Comparison of ENCODE assay signal across 18 cellular contexts in genomic region chr11:67674442-67674871, GRCh38. TPM values are rescaled to one million over a fixed set of nuclear protein-coding genes. Genes with fewer than 3 reads are reported as not detected.
A peak's percentile ranks its signal among the peaks of the same experiment; 100 is the strongest.
DNase-seq lines count a peak whose midpoint lies in the region; ATAC-seq and TF ChIP-seq lines count a peak whose summit lies in the region.
"Had no signal": no experiment of that assay in that cellular context is flagged by ENCODE, and none has a peak within 500 bp of the region (broad histone marks: within the 10 kb centered on the region; RNA-seq: fewer than 3 reads in every experiment).

ALDH3B2 (minus strand) TSS chr11:67674623; CDS start chr11:67666935, 7,688 bp downstream.

- TF ChIP-seq CTCF in 22Rv1 (IDR thresholded peaks at IDR 0.05): no peak
- no peak for TF ChIP-seq CTCF in epithelial cell of esophagus (IDR thresholded peaks at IDR 0.05; ENCODE audit: insufficient read depth, low read depth, low read length, missing control alignments)
- TF ChIP-seq CTCF in spleen (IDR thresholded peaks at IDR 0.05 in 8 of 11, conservative IDR thresholded peaks at IDR 0.05 in 3 of 11): no peak

- H3K27me3 ChIP-seq in mucosa of rectum (ENCODE audit: control insufficient read depth in 2 of 2, insufficient read depth in 2 of 2, low read length in 2 of 2): no peaks in the 10 kb centered on the region
- peaks cover 0 to 52% (median 5%) of the 10 kb centered on the region in 7 donors for H3K27me3 ChIP-seq in spleen (replicated peaks in 1 of 7)
- H3K27me3 ChIP-seq: uterus had no signal

- H3K9ac ChIP-seq in mucosa of rectum (ENCODE audit: low read depth in 1 of 2, low read length in 2 of 2): no peak within 1 kb of the TSS

- no peak for TF ChIP-seq POLR2A in spleen (IDR thresholded peaks at IDR 0.05)
- TF ChIP-seq POLR2A in GM18505 (IDR thresholded peaks at IDR 0.05; ENCODE audit: borderline replicate concordance, extremely low read depth, insufficient read depth, insufficient read length): no peak

- peak within 1 kb of the TSS; percentile 65 for H3K27ac ChIP-seq in 22Rv1
- H3K27ac ChIP-seq in mucosa of rectum (ENCODE audit: low read depth in 2 of 2, low read length in 2 of 2): peak within 1 kb of the TSS; percentile 32 to 63
- H3K27ac ChIP-seq in spleen: no peak within 1 kb of the TSS
- H3K27ac ChIP-seq: uterus had no signal

- H3K4me3 ChIP-seq in epithelial cell of esophagus (ENCODE audit: low read length) (peak within 1 kb of the TSS; percentile 59), mucosa of rectum (ENCODE audit: low read length in 2 of 2) (peak within 1 kb of the TSS in 1 of 2 donors; percentile 4), spleen (no peak within 1 kb of the TSS)
- H3K4me3 ChIP-seq: K562, uterus had no signal

- no peaks in the 10 kb centered on the region for H3K9me3 ChIP-seq in mucosa of rectum (ENCODE audit: control insufficient read depth in 2 of 2, low read length in 2 of 2)
- peaks cover 0 to 11% (median 0%) of the 10 kb centered on the region in 8 donors for H3K9me3 ChIP-seq in spleen
- H3K9me3 ChIP-seq: uterus had no signal

- TF ChIP-seq RAD21 in Ishikawa (IDR thresholded peaks at IDR 0.05; ENCODE audit: low read depth): no peak

- H3K4me1 ChIP-seq in mucosa of rectum (ENCODE audit: control insufficient read depth in 2 of 2, insufficient read depth in 2 of 2, low read length in 2 of 2) (peaks cover 7 to 12% of the 10 kb centered on the region in 2 donors), spleen (no peaks in the 10 kb centered on the region)
- H3K4me1 ChIP-seq: uterus had no signal

- TF ChIP-seq EP300 in Ishikawa (IDR thresholded peaks at IDR 0.05; ENCODE audit: borderline replicate concordance): peak; percentile 66

- DNase-seq in epithelial cell of esophagus (ENCODE audit: low read depth): peak; percentile 97
- no peak for DNase-seq in spleen
- DNase-seq in GDM1 (lab: John Stamatoyannopoulos, UW): no peak
- DNase-seq: ACHN; activated CD4-positive, alpha-beta T cell treated with anti-CD3 and anti-CD28 coated beads, Interleukin-2, amount 50 U/mL, for 1 hour; activated effector memory CD4-positive, alpha-beta T cell treated with Interleukin-2 at 50 U/mL for 16 hours; effector memory CD8-positive, alpha-beta T cell; NCI-H2081; nucleus accumbens; stimulated activated CD4-positive, alpha-beta T cell treated with anti-CD3 and anti-CD28 coated beads, Interleukin-15, amount 100 ng/mL, for 24 hours; uterus had no signal

- intact Hi-C loops in spleen (cut with DNase I; ENCODE audit: low total_unique reads): no loop called here

- 81 to 92% (median 87%) methylated on average over 8 of the region's 8 CpGs for WGBS in spleen, 5 donors

- H3K36me3 ChIP-seq in mucosa of rectum (ENCODE audit: control insufficient read depth in 2 of 2, insufficient read depth in 2 of 2, low read length in 2 of 2) (no peaks in the 10 kb centered on the region), spleen (no peaks in the 10 kb centered on the region)
- H3K36me3 ChIP-seq: uterus had no signal

- ATAC-seq in GM18505 (IDR thresholded peaks at IDR 0.05; ENCODE audit: unreplicated experiment): no peak
- ATAC-seq in HG03095 (IDR thresholded peaks at IDR 0.05; ENCODE audit: unreplicated experiment): no peak
- ATAC-seq: effector memory CD8-positive, alpha-beta T cell; K562 had no signal

TF ChIP-seq in Ishikawa, 13 proteins besides CTCF, POLR2A, EP300 and RAD21:
- peak; percentile 17; the same call in 1 of the 2 replicates for TF ChIP-seq CEBPB (IDR thresholded peaks at IDR 0.05)
- TF ChIP-seq USF1 (IDR thresholded peaks at IDR 0.05): 0 out of 2 replicates have a peak, but pooled peaks have one; percentile 4
- TF ChIP-seq YY1 (IDR thresholded peaks at IDR 0.05; ENCODE audit: low read depth): peak; percentile 65
- TF ChIP-seq CREB1 (IDR thresholded peaks at IDR 0.05; ENCODE audit: low read depth): no peak
- peak; percentile 78 for TF ChIP-seq NFIC (IDR thresholded peaks at IDR 0.05)
- TF ChIP-seq FOXM1 (IDR thresholded peaks at IDR 0.05; ENCODE audit: borderline replicate concordance, low read depth): no peak; the same call in 1 of the 2 replicates
- TF ChIP-seq TEAD4 (IDR thresholded peaks at IDR 0.05): peak; percentile 64
- no peak for TF ChIP-seq REST (IDR thresholded peaks at IDR 0.05; ENCODE audit: low read depth)
- TF ChIP-seq TAF1 (IDR thresholded peaks at IDR 0.05; ENCODE audit: low read depth): no peak
- peak; percentile 70 for TF ChIP-seq MAX (IDR thresholded peaks at IDR 0.05)
- no peak for TF ChIP-seq ZBTB7A (IDR thresholded peaks at IDR 0.05; ENCODE audit: low read depth)
- TF ChIP-seq EGR1 (IDR thresholded peaks at IDR 0.05): no peak
- TF ChIP-seq TCF12 (IDR thresholded peaks at IDR 0.05; ENCODE audit: low read depth): peak; percentile 81

RNA-seq across cellular contexts. Expression of gene ALDH3B2, which starts in this region (rescaled TPM):
- total RNA-seq in spleen: not detected
- polyA plus RNA-seq in spleen: under 1 TPM in 1 of 3 donors, not detected in 2; 0.03 TPM
- total RNA-seq: K562, liver had no signal
- polyA plus RNA-seq: K562, liver had no signal

Comparison
In these comparisons a context has a peak if more than half of its experiments do, and no peak if none do; other contexts are left out.
1. H3K27ac ChIP-seq: peak in 22Rv1 (single experiment) and mucosa of rectum (2 of 2); none in spleen (0 of 8).